In the genomic region with DNA sequence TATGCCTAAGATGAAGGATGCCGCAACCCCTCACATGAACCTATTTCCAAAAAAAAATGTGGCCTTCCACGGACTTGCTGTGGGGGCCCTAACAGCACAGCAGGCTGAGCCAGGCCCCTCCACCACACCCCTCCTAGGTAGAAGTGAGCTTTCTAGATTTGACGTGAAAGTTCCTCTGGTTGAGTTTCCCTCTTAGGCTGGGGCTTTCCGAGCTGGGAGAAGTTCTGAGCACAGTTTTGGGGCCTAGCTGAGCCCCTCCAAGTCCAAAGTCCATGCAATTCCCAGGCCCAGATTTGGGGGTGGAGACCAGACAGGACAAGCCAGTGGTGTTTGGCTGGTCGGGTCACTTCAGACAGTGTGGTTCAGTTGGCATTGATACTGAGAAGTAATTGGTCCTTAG, we compare ENCODE assay signal across 14 cellular contexts. TPM values are rescaled to one million over a fixed set of nuclear protein-coding genes. Genes with fewer than 3 reads are reported as not detected.
DNase-seq lines count a peak whose midpoint lies in the region; ATAC-seq, FAIRE-seq and TF ChIP-seq lines count a peak whose summit lies in the region.
"Had no signal": no experiment of that assay in that cellular context is flagged by ENCODE, and none has a peak within 500 bp of the region (broad histone marks: within the 10 kb centered on the region; RNA-seq: fewer than 3 reads in every experiment).

No MANE protein-coding gene starts in this region.

- no peak overlapping the region for H3K4me3 Mint-ChIP-seq in activated CD4-positive, alpha-beta memory T cell treated with anti-CD3 and anti-CD28 coated beads, Interleukin-2, amount 10 ng/mL, durations not matched to agents 7 days and 5 days
- no peak overlapping the region for H3K4me3 Mint-ChIP-seq in activated CD4-positive, alpha-beta memory T cell treated with anti-CD3 and anti-CD28 coated beads for 36 hours
- H3K4me3 Mint-ChIP-seq: activated naive CD8-positive, alpha-beta T cell treated with anti-CD3 and anti-CD28 coated beads for 36 hours had no signal

- H3K27me3 Mint-ChIP-seq in activated CD4-positive, alpha-beta memory T cell treated with anti-CD3 and anti-CD28 coated beads, Interleukin-2, amount 10 ng/mL, durations not matched to agents 7 days and 5 days = peaks cover 9% of the 10 kb centered on the region
- peaks cover 10% of the 10 kb centered on the region for H3K27me3 Mint-ChIP-seq in activated CD4-positive, alpha-beta memory T cell treated with anti-CD3 and anti-CD28 coated beads for 36 hours

- H4K20me1 ChIP-seq in H1 (replicated peaks in 1 of 2; ENCODE audit: control insufficient read depth in 1 of 2, insufficient read depth in 2 of 2, low read length in 2 of 2) = no peaks in the 10 kb centered on the region

- POLR2A ChIA-PET in activated CD4-positive, alpha-beta memory T cell treated with anti-CD3 and anti-CD28 coated beads, Interleukin-2, amount 10 ng/mL, durations not matched to agents 7 days and 5 days (lab: Charles Lee) = interaction anchor here (1.3 to 4.6 kb wide), 5 partner anchors 14 to 48 kb away, joined by 3 to 48 read pairs (median 18); a partner anchor contains a TSS
- POLR2A ChIA-PET in activated CD4-positive, alpha-beta memory T cell treated with anti-CD3 and anti-CD28 coated beads for 36 hours (lab: Charles Lee) = interaction anchor here (3.4 kb wide), 1 partner anchor 26 kb away, joined by 10 read pairs; no protein-coding TSS in a partner anchor
- POLR2A ChIA-PET in H1 (lab: Charles Lee; ENCODE audit: partially characterized antibody) = interaction anchor here (1.4 to 5.4 kb wide), 4 partner anchors 14 to 398 kb away, joined by 3 to 30 read pairs (median 6); a partner anchor contains a TSS

- no peak overlapping the region for H3K23ac ChIP-seq in H1 (ENCODE audit: insufficient read length)

- H3K27me3 ChIP-seq in H1 (replicated peaks in 1 of 4; ENCODE audit: control insufficient read depth in 3 of 4, extremely low read depth in 1 of 4, insufficient read depth in 3 of 4, low read length in 3 of 4) = peaks cover 0 to 12% (median 7%) of the 10 kb centered on the region in 4 experiments; a peak in 5 of 7 replicates
- H3K27me3 ChIP-seq: SJCRH30 had no signal

- peaks cover 9% of the 10 kb centered on the region; the same call in 1 of the 2 replicates for H3K23me2 ChIP-seq in H1 (ENCODE audit: low read depth, low read length)

- H3K4me1 Mint-ChIP-seq in activated CD4-positive, alpha-beta memory T cell treated with anti-CD3 and anti-CD28 coated beads, Interleukin-2, amount 10 ng/mL, durations not matched to agents 7 days and 5 days = peaks cover 34% of the 10 kb centered on the region
- peaks cover 22% of the 10 kb centered on the region for H3K4me1 Mint-ChIP-seq in activated CD4-positive, alpha-beta memory T cell treated with anti-CD3 and anti-CD28 coated beads for 36 hours (ENCODE audit: low read depth)

- no peaks in the 10 kb centered on the region for H3K9me3 Mint-ChIP-seq in activated CD4-positive, alpha-beta memory T cell treated with anti-CD3 and anti-CD28 coated beads, Interleukin-2, amount 10 ng/mL, durations not matched to agents 7 days and 5 days
- H3K9me3 Mint-ChIP-seq in activated CD4-positive, alpha-beta memory T cell treated with anti-CD3 and anti-CD28 coated beads for 36 hours = no peaks in the 10 kb centered on the region
- H3K9me3 Mint-ChIP-seq: activated CD4-positive, alpha-beta T cell treated with anti-CD3 and anti-CD28 coated beads, Interleukin-2, amount 10 ng/mL, durations not matched to agents 24 days and 14 days; activated naive CD8-positive, alpha-beta T cell treated with anti-CD3 and anti-CD28 coated beads for 36 hours had no signal

- H3K56ac ChIP-seq in H1 (replicated peaks; ENCODE audit: insufficient read length, low read depth, low read length) = no peak overlapping the region

- no peak for DNase-seq in activated CD4-positive, alpha-beta memory T cell treated with anti-CD3 and anti-CD28 coated beads, Interleukin-2, amount 10 ng/mL, durations not matched to agents 7 days and 5 days
- DNase-seq in activated CD4-positive, alpha-beta memory T cell treated with anti-CD3 and anti-CD28 coated beads for 36 hours = no peak
- DNase-seq in H1 (ENCODE audit: low read depth in 1 of 2, low spot score in 2 of 2) = no peak
- DNase-seq in substantia nigra (lab: John Stamatoyannopoulos, UW) = no peak
- DNase-seq in NCI-H524 (lab: John Stamatoyannopoulos, UW) = no peak
- DNase-seq in left colon = no peak

- no peak overlapping the region for H3K4ac ChIP-seq in H1 (replicated peaks; ENCODE audit: insufficient read length, low read depth, low read length)

- H3K36me3 Mint-ChIP-seq in activated CD4-positive, alpha-beta memory T cell treated with anti-CD3 and anti-CD28 coated beads, Interleukin-2, amount 10 ng/mL, durations not matched to agents 7 days and 5 days (ENCODE audit: low read depth) = peaks cover 13% of the 10 kb centered on the region
- H3K36me3 Mint-ChIP-seq in activated CD4-positive, alpha-beta memory T cell treated with anti-CD3 and anti-CD28 coated beads for 36 hours = peaks cover 3% of the 10 kb centered on the region
- H3K36me3 Mint-ChIP-seq: activated naive CD8-positive, alpha-beta T cell treated with anti-CD3 and anti-CD28 coated beads for 36 hours had no signal

- H2BK12ac ChIP-seq in H1 (ENCODE audit: low read depth, low read length) = no peak overlapping the region

- no peak overlapping the region for H3K4me2 ChIP-seq in H1 (ENCODE audit: insufficient read depth in 1 of 2, low read depth in 2 of 2, low read length in 2 of 2)

- peak overlapping the region; percentile 34 for H3K27ac Mint-ChIP-seq in activated CD4-positive, alpha-beta memory T cell treated with anti-CD3 and anti-CD28 coated beads, Interleukin-2, amount 10 ng/mL, durations not matched to agents 7 days and 5 days
- no peak overlapping the region for H3K27ac Mint-ChIP-seq in activated CD4-positive, alpha-beta memory T cell treated with anti-CD3 and anti-CD28 coated beads for 36 hours
- H3K27ac Mint-ChIP-seq: activated CD4-positive, alpha-beta T cell treated with anti-CD3 and anti-CD28 coated beads, Interleukin-2, amount 10 ng/mL, durations not matched to agents 24 days and 14 days; activated naive CD8-positive, alpha-beta T cell treated with anti-CD3 and anti-CD28 coated beads for 36 hours had no signal

- H2AK5ac ChIP-seq in H1 (ENCODE audit: low read depth, low read length) = peak overlapping the region; percentile 58; the same call in 1 of the 2 replicates

- CTCF ChIA-PET in activated CD4-positive, alpha-beta memory T cell treated with anti-CD3 and anti-CD28 coated beads, Interleukin-2, amount 10 ng/mL, durations not matched to agents 7 days and 5 days (lab: Charles Lee) = interaction anchor here (1.4 to 15.2 kb wide), 14 partner anchors 8 to 52 kb away, joined by 3 to 350 read pairs (median 12); a partner anchor contains a TSS
- CTCF ChIA-PET in activated CD4-positive, alpha-beta memory T cell treated with anti-CD3 and anti-CD28 coated beads for 36 hours (lab: Charles Lee) = interaction anchor here (0.6 to 6.7 kb wide), 19 partner anchors 9 to 361 kb away, joined by 3 to 291 read pairs (median 9); a partner anchor contains a TSS
- CTCF ChIA-PET in H1 (lab: Charles Lee; ENCODE audit: partially characterized antibody) = interaction anchor here (0.7 to 16.7 kb wide), 40 partner anchors 10 to 312 kb away, joined by 3 to 445 read pairs (median 6); a partner anchor contains a TSS

- ATAC-seq in HG02885 (IDR thresholded peaks at IDR 0.05; ENCODE audit: poor library complexity, unreplicated experiment) (peak; percentile 43), left colon (no peak), GM19397 (IDR thresholded peaks at IDR 0.05; ENCODE audit: unreplicated experiment) (no peak)

- H2BK5ac ChIP-seq in H1 (ENCODE audit: low read depth, low read length) = no peak overlapping the region

- no peak for TF ChIP-seq RAD21 in H1 (IDR thresholded peaks at IDR 0.05 in 1 of 2, conservative IDR thresholded peaks at IDR 0.05 in 1 of 2; ENCODE audit: low read depth in 2 of 2, low read length in 2 of 2)

- no peak overlapping the region for H2BK120ac ChIP-seq in H1 (replicated peaks; ENCODE audit: low read depth, low read length)

- TF ChIP-seq CTCF in H1 (IDR thresholded peaks at IDR 0.05; ENCODE audit: control extremely low read depth in 1 of 3, insufficient read depth in 1 of 3, low read depth in 1 of 3, low read length in 3 of 3) = no peak

- H3K36me3 ChIP-seq in H1 (ENCODE audit: control insufficient read depth in 2 of 4, insufficient read depth in 4 of 4, low read length in 3 of 4) = no peaks in the 10 kb centered on the region; a peak in 1 of 8 replicates

- WGBS in H1 (ENCODE audit: extremely low coverage in 1 of 2, insufficient coverage in 1 of 2, insufficient read length in 1 of 2, insufficient replicate concordance in 2 of 2, low coverage in 1 of 2, low lambda C conversion rate in 2 of 2, missing lambda C conversion rate in 1 of 2), 2 experiments = 84% methylated on average over 5 of the region's 5 CpGs; no CpG with 5 or more reads in 1 of the 2 experiments

- H3K18ac ChIP-seq in H1 (ENCODE audit: extremely low read depth, low read length) = no peak overlapping the region

- peaks cover 0 to 5% (median 2%) of the 10 kb centered on the region in 4 experiments; a peak in 4 of 7 replicates for H3K4me1 ChIP-seq in H1 (replicated peaks in 1 of 4; ENCODE audit: control insufficient read depth in 3 of 4, insufficient read depth in 4 of 4, low read length in 3 of 4)

- no peak for TF ChIP-seq EP300 in H1 (IDR thresholded peaks at IDR 0.05; ENCODE audit: borderline replicate concordance in 1 of 2, low read depth in 2 of 2, low read length in 2 of 2)

- no peak overlapping the region for H2BK15ac ChIP-seq in H1 (ENCODE audit: low read length)

- no peak overlapping the region; the same call in 1 of the 2 replicates for H4K8ac ChIP-seq in H1 (ENCODE audit: extremely low read depth, insufficient read depth, low read length)

- H2AFZ ChIP-seq in H1 (ENCODE audit: low read length) = peak overlapping the region; percentile 84; the same call in 1 of the 2 replicates

- no peak overlapping the region for H3K9ac ChIP-seq in H1 (replicated peaks in 1 of 4; ENCODE audit: extremely low read depth in 1 of 4, low read depth in 3 of 4, low read length in 3 of 4)

- no peak overlapping the region for H3K4me3 ChIP-seq in H1 (ENCODE audit: extremely low read depth in 1 of 4, insufficient read depth in 2 of 4, low read depth in 3 of 4, low read length in 4 of 4)
- H3K4me3 ChIP-seq: SJCRH30 had no signal

- no peak for FAIRE-seq in H1 (lab: Jason Lieb, UNC)
- FAIRE-seq: A204.1, endometrium had no signal

- TF ChIP-seq POLR2A in H1 (IDR thresholded peaks at IDR 0.05; ENCODE audit: control extremely low read depth in 1 of 2, low read depth in 2 of 2, low read length in 2 of 2) = no peak

- intact Hi-C loops in activated CD4-positive, alpha-beta memory T cell treated with anti-CD3 and anti-CD28 coated beads for 36 hours (cut with micrococcal nuclease) = loop anchor here (1.0 kb wide), 1 partner anchor 31 kb away; no protein-coding TSS in a partner anchor
- intact Hi-C loops in left colon (cut with DNase I, micrococcal nuclease) = no loop called here

- H4K5ac ChIP-seq in H1 (ENCODE audit: insufficient read length, low read depth, low read length) = no peak overlapping the region

- 0 out of 2 replicates have a peak overlapping the region, but pooled peaks have one; percentile 72 for H2BK20ac ChIP-seq in H1 (ENCODE audit: low read length)

- no peaks in the 10 kb centered on the region for H3K9me3 ChIP-seq in H1 (ENCODE audit: insufficient read depth in 2 of 2, low read depth in 1 of 2, low read length in 1 of 2)
- H3K9me3 ChIP-seq: SJCRH30 had no signal

- no peaks in the 10 kb centered on the region for H3K79me1 ChIP-seq in H1 (ENCODE audit: low read depth, low read length)

- H3K27ac ChIP-seq in H1 (ENCODE audit: low read depth, low read length) (no peak overlapping the region), substantia nigra (ENCODE audit: low read depth, low read length, poor library complexity, severe bottlenecking) (peak overlapping the region; percentile 97)
- H3K27ac ChIP-seq: HL-60, SJCRH30 had no signal

- H3K14ac ChIP-seq in H1 (ENCODE audit: insufficient read length) = no peak overlapping the region

- no peaks in the 10 kb centered on the region for H3K79me2 ChIP-seq in H1 (ENCODE audit: control insufficient read depth in 1 of 2, insufficient read depth in 2 of 2, low read length in 2 of 2)

- H4K91ac ChIP-seq in H1 (replicated peaks; ENCODE audit: insufficient read length, low read length) = peak overlapping the region; percentile 27

RNA-seq across cellular contexts. Expression of a gene that starts 13.8 kb away (rescaled TPM):
- 10 to 100 TPM in 1 of 2 experiments, 1 to 10 TPM in 1; 9.0 to 11.4 TPM for total RNA-seq in activated CD4-positive, alpha-beta memory T cell treated with anti-CD3 and anti-CD28 coated beads, Interleukin-2, amount 10 ng/mL, durations not matched to agents 7 days and 5 days
- total RNA-seq in activated CD4-positive, alpha-beta memory T cell treated with anti-CD3 and anti-CD28 coated beads for 36 hours = 1 to 10 TPM; 3.4 to 4.1 TPM
- total RNA-seq in H1 (2021; fragmentation: NEBNext Ultra II Directional; extraction: Animal tissue kit (Norgen Biotek cat#: 25700)) = 27.5 and 27.7 TPM in 2 replicates
- polyA plus RNA-seq in H1 (2011; rRNA removed) = 25.5 and 42.8 TPM in 2 replicates
- polyA plus RNA-seq in H1 (2011; cell fraction: cytosol; rRNA removed) = 54.2 TPM
- 49.9 TPM for polyA plus RNA-seq in H1 (2011; cell fraction: nucleus; rRNA removed)
- 20.2 to 38.8 TPM (median 34.1 TPM) in 4 replicates for polyA plus RNA-seq in H1 (2012, experiment 1 of 2)
- 27.9 TPM for polyA plus RNA-seq in H1 (2012, experiment 2 of 2)
- 10.0 TPM for polyA plus RNA-seq in H1 (2013, experiment 1 of 2)
- polyA plus RNA-seq in H1 (2013, experiment 2 of 2) = 11.0 TPM
- polyA minus RNA-seq in H1 (2011; rRNA and poly(A)+ RNA removed) = 10.2 and 11.8 TPM in 2 replicates
- polyA minus RNA-seq in H1 (2011; cell fraction: cytosol; rRNA and poly(A)+ RNA removed) = 26.1 TPM
- 40.8 TPM for polyA minus RNA-seq in H1 (2011; cell fraction: nucleus; rRNA and poly(A)+ RNA removed)
- 10 to 100 TPM; 13.1 to 19.3 TPM for total RNA-seq in left colon

RNA-seq across cellular contexts. Expression of a gene that starts 24.2 kb away (rescaled TPM):
- total RNA-seq in activated CD4-positive, alpha-beta memory T cell treated with anti-CD3 and anti-CD28 coated beads, Interleukin-2, amount 10 ng/mL, durations not matched to agents 7 days and 5 days = 10 to 100 TPM; 77.1 to 77.8 TPM
- 10 to 100 TPM; 48.4 to 51.8 TPM for total RNA-seq in activated CD4-positive, alpha-beta memory T cell treated with anti-CD3 and anti-CD28 coated beads for 36 hours
- total RNA-seq in H1 (2021; fragmentation: NEBNext Ultra II Directional; extraction: Animal tissue kit (Norgen Biotek cat#: 25700)) = 22.3 and 24.1 TPM in 2 replicates
- 13.2 and 14.2 TPM in 2 replicates for polyA plus RNA-seq in H1 (2011; rRNA removed)
- polyA plus RNA-seq in H1 (2011; cell fraction: cytosol; rRNA removed) = 13.4 TPM
- 14.7 TPM for polyA plus RNA-seq in H1 (2011; cell fraction: nucleus; rRNA removed)
- polyA plus RNA-seq in H1 (2012, experiment 1 of 2) = 12.4 to 15.0 TPM (median 13.8 TPM) in 4 replicates
- 20.3 TPM for polyA plus RNA-seq in H1 (2012, experiment 2 of 2)
- polyA plus RNA-seq in H1 (2013, experiment 1 of 2) = 15.9 TPM
- 15.4 TPM for polyA plus RNA-seq in H1 (2013, experiment 2 of 2)
- 10.5 and 12.6 TPM in 2 replicates for polyA minus RNA-seq in H1 (2011; rRNA and poly(A)+ RNA removed)
- polyA minus RNA-seq in H1 (2011; cell fraction: cytosol; rRNA and poly(A)+ RNA removed) = 9.5 TPM
- polyA minus RNA-seq in H1 (2011; cell fraction: nucleus; rRNA and poly(A)+ RNA removed) = 9.3 TPM
- 100 to 1,000 TPM; 131 to 355 TPM for total RNA-seq in left colon

RNA-seq across cellular contexts. Expression of a gene that starts 56.2 kb away (rescaled TPM):
- 1 to 10 TPM; 2.8 to 3.0 TPM for total RNA-seq in activated CD4-positive, alpha-beta memory T cell treated with anti-CD3 and anti-CD28 coated beads, Interleukin-2, amount 10 ng/mL, durations not matched to agents 7 days and 5 days
- total RNA-seq in activated CD4-positive, alpha-beta memory T cell treated with anti-CD3 and anti-CD28 coated beads for 36 hours = 1 to 10 TPM; 2.2 to 2.6 TPM
- total RNA-seq in H1 (2021; fragmentation: NEBNext Ultra II Directional; extraction: Animal tissue kit (Norgen Biotek cat#: 25700)) = 42.7 and 43.6 TPM in 2 replicates
- polyA plus RNA-seq in H1 (2011; rRNA removed) = 9.9 and 12.2 TPM in 2 replicates
- polyA plus RNA-seq in H1 (2011; cell fraction: cytosol; rRNA removed) = 6.1 TPM
- polyA plus RNA-seq in H1 (2011; cell fraction: nucleus; rRNA removed) = 21.8 TPM
- 18.4 to 24.2 TPM (median 23.3 TPM) in 4 replicates for polyA plus RNA-seq in H1 (2012, experiment 1 of 2)
- 6.4 TPM for polyA plus RNA-seq in H1 (2012, experiment 2 of 2)
- polyA plus RNA-seq in H1 (2013, experiment 1 of 2) = 16.4 TPM
- 14.6 TPM for polyA plus RNA-seq in H1 (2013, experiment 2 of 2)
- 23.8 and 26.1 TPM in 2 replicates for polyA minus RNA-seq in H1 (2011; rRNA and poly(A)+ RNA removed)
- 24.7 TPM for polyA minus RNA-seq in H1 (2011; cell fraction: cytosol; rRNA and poly(A)+ RNA removed)
- polyA minus RNA-seq in H1 (2011; cell fraction: nucleus; rRNA and poly(A)+ RNA removed) = 27.6 TPM
- 10 to 100 TPM; 13.6 to 25.1 TPM for total RNA-seq in left colon
